Comparison of ENCODE assay signal across 9 cellular contexts in genomic region chr3:30747771-30748281, GRCh38.
A peak's percentile ranks its signal among the peaks of the same experiment; 100 is the strongest.
DNase-seq lines count a peak whose midpoint lies in the region; ATAC-seq and TF ChIP-seq lines count a peak whose summit lies in the region.
"Had no signal": no experiment of that assay in that cellular context is flagged by ENCODE, and none has a peak within 500 bp of the region (broad histone marks: within the 10 kb centered on the region; RNA-seq: fewer than 3 reads in every experiment).

No MANE protein-coding gene starts in this region.

- H3K27ac ChIP-seq in A673 (ENCODE audit: low read depth, low read length, poor library complexity, severe bottlenecking) (no peak overlapping the region), WERI-Rb-1 (no peak overlapping the region)

- no TSS peak for BruUV-seq in A673 (replicated peaks; lab: Mats Ljungman, UMichigan)

- H3K4me1 ChIP-seq in A673 (ENCODE audit: insufficient read depth, low read length, poor library complexity, severe bottlenecking): peaks cover 53% of the 10 kb centered on the region

- H3K36me3 ChIP-seq in A673 (ENCODE audit: insufficient read depth, low read length, poor library complexity, severe bottlenecking) (no peaks in the 10 kb centered on the region), WERI-Rb-1 (no peaks in the 10 kb centered on the region)

- TF ChIP-seq CTCF in A673 (conservative IDR thresholded peaks at IDR 0.05; ENCODE audit: low read depth, low read length) (peak; percentile 73), WERI-Rb-1 (IDR thresholded peaks at IDR 0.05; ENCODE audit: low read depth, low read length) (peak; percentile 48)

- CTCF ChIA-PET in A673 (lab: Charles Lee): no interaction called here

- no peak overlapping the region for H3K4me3 ChIP-seq in A673 (ENCODE audit: low read depth, low read length, poor library complexity, severe bottlenecking)
- H3K4me3 ChIP-seq in WERI-Rb-1 (ENCODE audit: low read depth, low read length): no peak overlapping the region

- H3K27me3 ChIP-seq in A673 (replicated peaks; ENCODE audit: insufficient read depth, low read depth, low read length, poor library complexity): no peaks in the 10 kb centered on the region
- H3K27me3 ChIP-seq in WERI-Rb-1 (ENCODE audit: insufficient read depth, low read depth, severe bottlenecking): no peaks in the 10 kb centered on the region

- ATAC-seq in HG03571 (IDR thresholded peaks at IDR 0.05; ENCODE audit: unreplicated experiment): no peak

- intact Hi-C loops in A673 (cut with micrococcal nuclease; ENCODE audit: unreplicated experiment): loop anchor here (5.0 kb wide), 1 partner anchor 1601 kb away; no protein-coding TSS in a partner anchor

- peak; percentile 67 for DNase-seq in A673 (ENCODE audit: low spot score)
- DNase-seq in HS-27A (ENCODE audit: low read depth): peak; percentile 40
- DNase-seq in WERI-Rb-1: no peak
- DNase-seq in iPS-NIHi7 (ENCODE audit: extremely low spot score): peak; percentile 38
- no peak for DNase-seq in DMS79 (lab: John Stamatoyannopoulos, UW)
- DNase-seq in stimulated activated CD4-positive, alpha-beta T cell treated with anti-CD3 and anti-CD28 coated beads, Interleukin-4, amount 100 ng/mL, for 24 hours: no peak
- DNase-seq in midbrain (lab: John Stamatoyannopoulos, UW): no peak
- DNase-seq: NCI-H1417 treated with DMSO at 0.1 percent for 48 hours had no signal

- POLR2A ChIA-PET in A673 (lab: Charles Lee; ENCODE audit: low non-redundant PET): no interaction called here

- H3K9me3 ChIP-seq in A673 (ENCODE audit: low read depth, low read length, poor library complexity, severe bottlenecking) (no peaks in the 10 kb centered on the region), WERI-Rb-1 (ENCODE audit: severe bottlenecking) (no peaks in the 10 kb centered on the region)

Comparison
In these comparisons a context has a peak if more than half of its experiments do, and no peak if none do; other contexts are left out.
1. DNase-seq: peak in A673 (single experiment), HS-27A (single experiment) and iPS-NIHi7 (single experiment); none in WERI-Rb-1 (single experiment), DMS79 (single experiment), stimulated activated CD4-positive, alpha-beta T cell treated with anti-CD3 and anti-CD28 coated beads, Interleukin-4, amount 100 ng/mL, for 24 hours (single experiment) and midbrain (single experiment).